Comparison of ENCODE assay signal across 8 cellular contexts in the genomic region with DNA sequence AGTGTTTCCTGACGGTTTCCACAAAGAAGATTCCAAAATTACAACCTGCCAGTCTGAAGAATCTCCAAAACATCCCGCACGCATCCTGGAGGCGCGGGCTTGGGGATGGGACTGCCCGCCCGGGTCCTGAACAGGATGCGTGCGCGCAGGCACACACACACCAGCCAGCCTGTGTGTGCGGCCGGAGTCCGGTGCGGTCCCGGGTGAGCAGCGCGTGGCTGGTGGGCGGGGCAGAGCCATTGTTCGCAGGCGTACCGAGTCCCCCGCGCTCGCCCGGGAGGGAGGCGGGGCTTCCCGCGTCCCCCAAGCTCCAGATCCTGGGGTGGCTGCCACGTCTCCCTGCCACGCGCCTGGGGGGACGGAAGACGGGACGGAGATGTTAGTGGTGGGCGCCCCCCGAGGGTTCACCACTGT. TPM values are rescaled to one million over a fixed set of nuclear protein-coding genes. Genes with fewer than 3 reads are reported as not detected.
A peak's percentile ranks its signal among the peaks of the same experiment; 100 is the strongest.
DNase-seq lines count a peak whose midpoint lies in the region; ATAC-seq and TF ChIP-seq lines count a peak whose summit lies in the region.

No MANE protein-coding gene starts in this region.

- POLR2A ChIA-PET in AG04450 (lab: Yijun Ruan, JAX) = interaction anchor here (1.1 to 3.9 kb wide), 5 partner anchors 17 to 172 kb away, joined by 3 to 38 read pairs (median 5); no protein-coding TSS in a partner anchor

- H3K36me3 Mint-ChIP-seq in activated CD8-positive, alpha-beta memory T cell treated with anti-CD3 and anti-CD28 coated beads, Interleukin-2, amount 10 ng/mL, durations not matched to agents 7 days and 5 days = peaks cover 41% of the 10 kb centered on the region

- peak; percentile 17 for TF ChIP-seq POLR2A in GM18526 (IDR thresholded peaks at IDR 0.05; ENCODE audit: extremely low read depth, insufficient read length)

- DNase-seq in AG04450 (ENCODE audit: low read depth, low spot score) (peak; percentile 27), NCI-H446 treated with DMSO at 0.1 percent for 48 hours (lab: John Stamatoyannopoulos, UW) (peak; percentile 48), epidermal melanocyte (ENCODE audit: insufficient read length, low spot score) (peak; percentile 69)
- DNase-seq in activated CD8-positive, alpha-beta memory T cell treated with anti-CD3 and anti-CD28 coated beads, Interleukin-2, amount 10 ng/mL, durations not matched to agents 7 days and 5 days = peak; percentile 89
- peak; percentile 72 to 76 for DNase-seq in stimulated activated CD8-positive, alpha-beta memory T cell treated with anti-CD3 and anti-CD28 coated beads, Interleukin-2, amount 100 ng/mL, for 48 hours (ENCODE audit: low read depth in 2 of 2)

- H3K27ac Mint-ChIP-seq in activated CD8-positive, alpha-beta memory T cell treated with anti-CD3 and anti-CD28 coated beads, Interleukin-2, amount 10 ng/mL, durations not matched to agents 7 days and 5 days = peak overlapping the region; percentile 78

- TF ChIP-seq CTCF in AG04450 (IDR thresholded peaks at IDR 0.05; ENCODE audit: low read depth, low read length) = no peak

- H3K4me1 ChIP-seq in mononuclear cell (ENCODE audit: insufficient read depth, low read length) = peaks cover 24% of the 10 kb centered on the region

- no peaks in the 10 kb centered on the region for H3K9me3 Mint-ChIP-seq in activated CD8-positive, alpha-beta memory T cell treated with anti-CD3 and anti-CD28 coated beads, Interleukin-2, amount 10 ng/mL, durations not matched to agents 7 days and 5 days (ENCODE audit: low read depth)

- H3K4me3 Mint-ChIP-seq in activated CD8-positive, alpha-beta memory T cell treated with anti-CD3 and anti-CD28 coated beads, Interleukin-2, amount 10 ng/mL, durations not matched to agents 7 days and 5 days = peak overlapping the region; percentile 98

- no peaks in the 10 kb centered on the region for H3K27me3 Mint-ChIP-seq in activated CD8-positive, alpha-beta memory T cell treated with anti-CD3 and anti-CD28 coated beads, Interleukin-2, amount 10 ng/mL, durations not matched to agents 7 days and 5 days

- H3K4me1 Mint-ChIP-seq in activated CD8-positive, alpha-beta memory T cell treated with anti-CD3 and anti-CD28 coated beads, Interleukin-2, amount 10 ng/mL, durations not matched to agents 7 days and 5 days = peaks cover 50% of the 10 kb centered on the region

- peak; percentile 61 for ATAC-seq in HG03066 (IDR thresholded peaks at IDR 0.05; ENCODE audit: low read depth, unreplicated experiment)
- peak; percentile 78 for ATAC-seq in activated CD8-positive, alpha-beta memory T cell treated with anti-CD3 and anti-CD28 coated beads, Interleukin-2, amount 10 ng/mL, durations not matched to agents 7 days and 5 days

- H3K4me3 ChIP-seq in AG04450 (ENCODE audit: low read depth, low read length) = peak overlapping the region; percentile 86
- H3K4me3 ChIP-seq in mononuclear cell (ENCODE audit: low read length) = peak overlapping the region; percentile 51

- H3K27me3 ChIP-seq in AG04450 (ENCODE audit: control insufficient read depth, insufficient read depth, low read length) (no peaks in the 10 kb centered on the region), mononuclear cell (ENCODE audit: insufficient read depth, low read length) (no peaks in the 10 kb centered on the region)

- CTCF ChIA-PET in AG04450 (lab: Charles Lee) = interaction anchor here (0.6 to 16.3 kb wide), 5 partner anchors 21 to 172 kb away, joined by 6 to 381 read pairs (median 10); no protein-coding TSS in a partner anchor
- CTCF ChIA-PET in activated CD8-positive, alpha-beta memory T cell treated with anti-CD3 and anti-CD28 coated beads, Interleukin-2, amount 10 ng/mL, durations not matched to agents 7 days and 5 days (lab: Charles Lee) = interaction anchor here (1.0 to 17.0 kb wide), 14 partner anchors 8 to 189 kb away, joined by 3 to 236 read pairs (median 6); partner anchors contain the start of genes HIF1AN and SEC31B

- no peaks in the 10 kb centered on the region; the same call in 1 of the 2 replicates for H3K9me3 ChIP-seq in AG04450 (ENCODE audit: control insufficient read depth, insufficient read depth, low read length)
- no peaks in the 10 kb centered on the region for H3K9me3 ChIP-seq in mononuclear cell (ENCODE audit: low read depth, low read length)

- H3K27ac ChIP-seq in AG04450 (ENCODE audit: low read depth, low read length) = peak overlapping the region; percentile 57

RNA-seq across cellular contexts. Expression of gene SCD, which starts 0.7 kb away (rescaled TPM):
- 133 and 148 TPM in 2 replicates for polyA plus RNA-seq in AG04450 (2011; rRNA removed)
- polyA minus RNA-seq in AG04450 (2011; rRNA and poly(A)+ RNA removed) = 181 and 190 TPM in 2 replicates
- 100 to 1,000 TPM; 121 to 134 TPM for total RNA-seq in activated CD8-positive, alpha-beta memory T cell treated with anti-CD3 and anti-CD28 coated beads, Interleukin-2, amount 10 ng/mL, durations not matched to agents 7 days and 5 days
- total RNA-seq in mononuclear cell = 1.9 TPM

RNA-seq across cellular contexts. Expression of gene PKD2L1, which starts 16.3 kb away (rescaled TPM):
- polyA plus RNA-seq in AG04450 (2011; rRNA removed) = not detected in 2 replicates
- not detected in 2 replicates for polyA minus RNA-seq in AG04450 (2011; rRNA and poly(A)+ RNA removed)
- total RNA-seq in activated CD8-positive, alpha-beta memory T cell treated with anti-CD3 and anti-CD28 coated beads, Interleukin-2, amount 10 ng/mL, durations not matched to agents 7 days and 5 days = not detected
- total RNA-seq in mononuclear cell = under 0.01 TPM

RNA-seq across cellular contexts. Expression of gene BLOC1S2, which starts 59.9 kb away (rescaled TPM):
- polyA plus RNA-seq in AG04450 (2011; rRNA removed) = 48.0 and 75.0 TPM in 2 replicates
- polyA minus RNA-seq in AG04450 (2011; rRNA and poly(A)+ RNA removed) = 12.9 and 16.9 TPM in 2 replicates
- total RNA-seq in activated CD8-positive, alpha-beta memory T cell treated with anti-CD3 and anti-CD28 coated beads, Interleukin-2, amount 10 ng/mL, durations not matched to agents 7 days and 5 days = 10 to 100 TPM; 43.1 to 58.6 TPM
- 58.0 TPM for total RNA-seq in mononuclear cell

Comparison
In these comparisons a context has a peak if more than half of its experiments do, and no peak if none do; other contexts are left out.
1. Peak in every context shown above with its lines: DNase-seq, ATAC-seq, H3K4me3 ChIP-seq and H3K27ac ChIP-seq.
2. DNase-seq: peak in every context shown above with its lines; median percentile 89 in activated CD8-positive, alpha-beta memory T cell treated with anti-CD3 and anti-CD28 coated beads, Interleukin-2, amount 10 ng/mL, durations not matched to agents 7 days and 5 days; 74 in stimulated activated CD8-positive, alpha-beta memory T cell treated with anti-CD3 and anti-CD28 coated beads, Interleukin-2, amount 100 ng/mL, for 48 hours; 69 in epidermal melanocyte; 48 in NCI-H446 treated with DMSO at 0.1 percent for 48 hours; 27 in AG04450.
3. RNA of gene SCD, which starts 0.7 kb away (total RNA-seq): 121 to 134 TPM in activated CD8-positive, alpha-beta memory T cell treated with anti-CD3 and anti-CD28 coated beads, Interleukin-2, amount 10 ng/mL, durations not matched to agents 7 days and 5 days; 1.9 TPM in mononuclear cell (single experiment); every median in the first group is over 10 times any median in the second.